ENCODE assay signal across 8 cellular contexts in genomic region chr13:27919299-27919933, GRCh38. TPM values are rescaled to one million over a fixed set of nuclear protein-coding genes. Genes with fewer than 3 reads are reported as not detected.
DNase-seq lines count a peak whose midpoint lies in the region; ATAC-seq and TF ChIP-seq lines count a peak whose summit lies in the region.
"Had no signal": no experiment of that assay in that cellular context is flagged by ENCODE, and none has a peak within 500 bp of the region (broad histone marks: within the 10 kb centered on the region; RNA-seq: fewer than 3 reads in every experiment).

No MANE protein-coding gene starts in this region.

- DNase-seq in GM12865 (ENCODE audit: low read depth) = peak; percentile 38
- DNase-seq in LNCaP clone FGC (ENCODE audit: low read depth) = no peak
- no peak for DNase-seq in chondrocyte (ENCODE audit: low spot score)
- no peak for DNase-seq in DMS 273 (lab: John Stamatoyannopoulos, UW; ENCODE audit: unreplicated experiment)
- no peak for DNase-seq in SW 1271 (lab: John Stamatoyannopoulos, UW)

- H3K4me1 ChIP-seq in parathyroid adenoma = no peaks in the 10 kb centered on the region

- no peaks in the 10 kb centered on the region for H3K9me3 Mint-ChIP-seq in chondrocyte (ENCODE audit: low read depth)

- no peak overlapping the region for H2AFZ ChIP-seq in parathyroid adenoma

- peak overlapping the region; percentile 42 for H3K4me3 Mint-ChIP-seq in chondrocyte (ENCODE audit: unreplicated experiment)

- H3K9me3 ChIP-seq in parathyroid adenoma (ENCODE audit: control insufficient read depth, low read length) = no peaks in the 10 kb centered on the region

- peaks cover 13% of the 10 kb centered on the region for H3K4me1 Mint-ChIP-seq in chondrocyte (ENCODE audit: low read depth)

- peaks cover 76% of the 10 kb centered on the region for H3K27me3 Mint-ChIP-seq in chondrocyte (ENCODE audit: low read depth)

- H3K4me3 ChIP-seq in GM12865 (ENCODE audit: low read depth, low read length) (no peak overlapping the region), LNCaP clone FGC (ENCODE audit: low read depth, low read length) (peak overlapping the region; percentile 31), parathyroid adenoma (ENCODE audit: low read depth, low read length) (peak overlapping the region; percentile 49)

- no peaks in the 10 kb centered on the region for H3K36me3 ChIP-seq in parathyroid adenoma (ENCODE audit: control insufficient read depth, insufficient read depth, low read length)

- no peak overlapping the region for H3K27ac ChIP-seq in parathyroid adenoma

- H3K27ac Mint-ChIP-seq in chondrocyte (ENCODE audit: unreplicated experiment) = no peak overlapping the region

- H3K9ac ChIP-seq in parathyroid adenoma = no peak overlapping the region

- no peak for ATAC-seq in GM19452 (IDR thresholded peaks at IDR 0.05; ENCODE audit: unreplicated experiment)

- H3K27me3 ChIP-seq in parathyroid adenoma (ENCODE audit: control insufficient read depth, insufficient read depth, low read length) = peaks cover 30% of the 10 kb centered on the region

- H3K4me2 ChIP-seq in parathyroid adenoma (ENCODE audit: low read length) = peak overlapping the region; percentile 80

- no peak for TF ChIP-seq CTCF in GM12865 (IDR thresholded peaks at IDR 0.05; ENCODE audit: insufficient read depth, low read depth, low read length, missing control alignments)
- no peak for TF ChIP-seq CTCF in LNCaP clone FGC (IDR thresholded peaks at IDR 0.05; ENCODE audit: control insufficient read depth, extremely low read depth, insufficient read depth)
- TF ChIP-seq CTCF in chondrocyte (IDR thresholded peaks at IDR 0.05) = no peak
- TF ChIP-seq CTCF in parathyroid adenoma (IDR thresholded peaks at IDR 0.05) = no peak

- peaks cover 4% of the 10 kb centered on the region for H3K36me3 Mint-ChIP-seq in chondrocyte (ENCODE audit: low read depth)

- no peaks in the 10 kb centered on the region for H3K79me2 ChIP-seq in parathyroid adenoma

RNA-seq across cellular contexts. Expression of gene PDX1, which starts 0.4 kb away (rescaled TPM):
- not detected in 3 replicates for total RNA-seq in chondrocyte
- total RNA-seq: pulmonary artery endothelial cell had no signal

RNA-seq across cellular contexts. Expression of gene CDX2, which starts 49.7 kb away (rescaled TPM):
- not detected in 3 replicates for total RNA-seq in chondrocyte
- total RNA-seq: pulmonary artery endothelial cell had no signal
